ENCODE assay signal across 11 cellular contexts in genomic region chr9:20353931-20354652, GRCh38.
A peak's percentile ranks its signal among the peaks of the same experiment; 100 is the strongest.
DNase-seq lines count a peak whose midpoint lies in the region; ATAC-seq and TF ChIP-seq lines count a peak whose summit lies in the region.
"Had no signal": no experiment of that assay in that cellular context is flagged by ENCODE, and none has a peak within 500 bp of the region (broad histone marks: within the 10 kb centered on the region; RNA-seq: fewer than 3 reads in every experiment).

No MANE protein-coding gene starts in this region.

- H3K4me3 Mint-ChIP-seq in activated T-helper 17 cell treated with anti-CD3 and anti-CD28 coated beads, Interleukin-2, amount 50 U/mL, for 72 hours, result peak overlapping the region; percentile 39
- H3K4me3 Mint-ChIP-seq in activated CD4-positive, alpha-beta memory T cell treated with anti-CD3 and anti-CD28 coated beads for 36 hours, result no peak overlapping the region
- H3K4me3 Mint-ChIP-seq: activated CD4-positive, alpha-beta memory T cell treated with anti-CD3 and anti-CD28 coated beads, Interleukin-2, amount 10 ng/mL, durations not matched to agents 7 days and 5 days had no signal

- CTCF ChIA-PET in activated CD4-positive, alpha-beta memory T cell treated with anti-CD3 and anti-CD28 coated beads for 36 hours (lab: Charles Lee), result interaction anchor here (0.7 to 2.2 kb wide), 6 partner anchors 10 to 757 kb away, joined by 3 to 13 read pairs (median 5); no protein-coding TSS in a partner anchor

- POLR2A ChIA-PET in activated CD4-positive, alpha-beta memory T cell treated with anti-CD3 and anti-CD28 coated beads for 36 hours (lab: Charles Lee), result interaction anchor here (1.0 to 1.2 kb wide), 2 partner anchors 111 to 269 kb away, joined by 3 to 6 read pairs; partner anchors contain the start of gene MLLT3

- DNase-seq in AG20443 (ENCODE audit: low spot score) (peak; percentile 33), iris pigment epithelial cell (ENCODE audit: low read depth) (peak; percentile 67), SKM-1 (lab: John Stamatoyannopoulos, UW; ENCODE audit: unreplicated experiment) (no peak), GM10266 (ENCODE audit: extremely low spot score) (no peak)
- DNase-seq in activated CD4-positive, alpha-beta memory T cell treated with anti-CD3 and anti-CD28 coated beads for 36 hours, result no peak
- DNase-seq: activated CD4-positive, alpha-beta memory T cell treated with anti-CD3 and anti-CD28 coated beads, Interleukin-2, amount 10 ng/mL, durations not matched to agents 7 days and 5 days; NCI-H524 treated with DMSO at 0.1 percent for 48 hours; SJCRH30 had no signal

- H3K4me1 Mint-ChIP-seq in activated T-helper 17 cell treated with anti-CD3 and anti-CD28 coated beads, Interleukin-2, amount 50 U/mL, for 72 hours, result peaks cover 16% of the 10 kb centered on the region
- peaks cover 53% of the 10 kb centered on the region for H3K4me1 Mint-ChIP-seq in activated CD4-positive, alpha-beta memory T cell treated with anti-CD3 and anti-CD28 coated beads for 36 hours (ENCODE audit: low read depth)

- H3K27ac Mint-ChIP-seq in activated T-helper 17 cell treated with anti-CD3 and anti-CD28 coated beads, Interleukin-2, amount 50 U/mL, for 72 hours, result peak overlapping the region; percentile 81
- no peak overlapping the region for H3K27ac Mint-ChIP-seq in activated CD4-positive, alpha-beta memory T cell treated with anti-CD3 and anti-CD28 coated beads for 36 hours
- H3K27ac Mint-ChIP-seq: activated CD4-positive, alpha-beta memory T cell treated with anti-CD3 and anti-CD28 coated beads, Interleukin-2, amount 10 ng/mL, durations not matched to agents 7 days and 5 days had no signal

- no peaks in the 10 kb centered on the region for H3K27me3 Mint-ChIP-seq in activated T-helper 17 cell treated with anti-CD3 and anti-CD28 coated beads, Interleukin-2, amount 50 U/mL, for 72 hours
- no peaks in the 10 kb centered on the region for H3K27me3 Mint-ChIP-seq in activated CD4-positive, alpha-beta memory T cell treated with anti-CD3 and anti-CD28 coated beads for 36 hours
- H3K27me3 Mint-ChIP-seq: activated CD4-positive, alpha-beta memory T cell treated with anti-CD3 and anti-CD28 coated beads, Interleukin-2, amount 10 ng/mL, durations not matched to agents 7 days and 5 days had no signal

- ATAC-seq in GM21423 (IDR thresholded peaks at IDR 0.05; ENCODE audit: unreplicated experiment) (peak; percentile 30), GM21576 (IDR thresholded peaks at IDR 0.05; ENCODE audit: unreplicated experiment) (no peak)
- no peak for ATAC-seq in activated T-helper 17 cell treated with anti-CD3 and anti-CD28 coated beads, Interleukin-2, amount 50 U/mL, for 72 hours (replicated peaks)

- no peak for TF ChIP-seq CTCF in GM10266 (IDR thresholded peaks at IDR 0.05; ENCODE audit: control insufficient read depth, insufficient read depth, low read depth, missing control alignments)

- H3K36me3 Mint-ChIP-seq in activated T-helper 17 cell treated with anti-CD3 and anti-CD28 coated beads, Interleukin-2, amount 50 U/mL, for 72 hours (ENCODE audit: low read depth), result peaks cover 62% of the 10 kb centered on the region
- peaks cover 25% of the 10 kb centered on the region for H3K36me3 Mint-ChIP-seq in activated CD4-positive, alpha-beta memory T cell treated with anti-CD3 and anti-CD28 coated beads for 36 hours

- H3K9me3 Mint-ChIP-seq in activated T-helper 17 cell treated with anti-CD3 and anti-CD28 coated beads, Interleukin-2, amount 50 U/mL, for 72 hours, result no peaks in the 10 kb centered on the region
- H3K9me3 Mint-ChIP-seq in activated CD4-positive, alpha-beta memory T cell treated with anti-CD3 and anti-CD28 coated beads for 36 hours, result no peaks in the 10 kb centered on the region
- H3K9me3 Mint-ChIP-seq: activated CD4-positive, alpha-beta memory T cell treated with anti-CD3 and anti-CD28 coated beads, Interleukin-2, amount 10 ng/mL, durations not matched to agents 7 days and 5 days had no signal

- intact Hi-C loops in activated CD4-positive, alpha-beta memory T cell treated with anti-CD3 and anti-CD28 coated beads for 36 hours (cut with micrococcal nuclease), result loop anchor here (2.0 kb wide), 3 partner anchors 209 to 677 kb away; partner anchors contain the start of gene HACD4

Comparison
In these comparisons a context has a peak if more than half of its experiments do, and no peak if none do; other contexts are left out.
1. DNase-seq: peak in AG20443 (single experiment) and iris pigment epithelial cell (single experiment); none in activated CD4-positive, alpha-beta memory T cell treated with anti-CD3 and anti-CD28 coated beads for 36 hours (single experiment), SKM-1 (single experiment) and GM10266 (single experiment).